18 cellular contexts compared by ENCODE assay signal in the genomic region with DNA sequence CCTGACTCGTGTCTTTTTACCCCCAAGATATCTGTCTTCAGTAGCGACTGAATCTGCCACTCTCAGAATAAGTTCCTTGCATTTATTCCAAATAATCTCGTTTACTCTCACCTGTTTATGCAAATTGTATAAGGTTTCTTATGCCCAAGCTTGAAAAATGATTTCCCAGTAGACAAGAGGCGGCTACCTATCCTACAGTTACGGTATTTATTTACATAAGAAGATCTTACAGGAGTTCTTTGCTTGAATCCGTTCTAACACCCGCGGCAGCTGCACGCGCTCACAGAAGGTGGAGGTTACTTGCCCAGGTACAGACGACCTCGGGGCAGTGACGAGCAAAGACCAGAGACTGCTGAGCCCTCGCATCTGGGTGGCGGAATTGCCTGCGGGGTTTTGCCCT.
DNase-seq lines count a peak whose midpoint lies in the region; ATAC-seq lines count a peak whose summit lies in the region.
"Had no signal": no experiment of that assay in that cellular context is flagged by ENCODE, and none has a peak within 500 bp of the region (broad histone marks: within the 10 kb centered on the region; RNA-seq: fewer than 3 reads in every experiment).

No MANE protein-coding gene starts in this region.

- no peak for ATAC-seq in memory B cell (ENCODE audit: low read depth)
- ATAC-seq in left colon = no peak
- ATAC-seq: foreskin keratinocyte had no signal

- H3K4me3 ChIP-seq in BLaER1 = no peak overlapping the region
- H3K4me3 ChIP-seq in CD8-positive, alpha-beta memory T cell (ENCODE audit: low read length) = no peak overlapping the region
- H3K4me3 ChIP-seq in SK-N-MC = no peak overlapping the region
- H3K4me3 ChIP-seq: cardiac muscle cell had no signal

- peaks cover 0 to 4% (median 0%) of the 10 kb centered on the region in 5 donors for H3K9me3 Mint-ChIP-seq in CD8-positive, alpha-beta memory T cell
- no peaks in the 10 kb centered on the region for H3K9me3 Mint-ChIP-seq in memory B cell
- H3K9me3 Mint-ChIP-seq: activated T-helper 2 cell treated with anti-CD3 and anti-CD28 coated beads, Interferon-gamma antibody, Interleukin-2, Interleukin-4, amounts not matched to agents 10 μg/mL and 5 μg/mL and 100 μg/mL, durations not matched to agents 14 hours and 24 hours and 36 hours; dendritic cell treated with granulocyte-macrophage colony-stimulating factor and Interleukin-4, amounts not matched to agents 40 ng/mL and 50 ng/mL, for 4 days had no signal

- POLR2A ChIA-PET in CD8-positive, alpha-beta memory T cell (lab: Charles Lee) = no interaction called here

- peaks cover 10 to 58% (median 15%) of the 10 kb centered on the region in 3 donors for H3K36me3 Mint-ChIP-seq in CD8-positive, alpha-beta memory T cell
- peaks cover 18% of the 10 kb centered on the region for H3K36me3 Mint-ChIP-seq in memory B cell

- H3K27me3 ChIP-seq in BLaER1 = no peaks in the 10 kb centered on the region
- H3K27me3 ChIP-seq in CD8-positive, alpha-beta memory T cell (ENCODE audit: insufficient read depth, low read length, poor library complexity, severe bottlenecking) = no peaks in the 10 kb centered on the region
- H3K27me3 ChIP-seq: cardiac muscle cell, foreskin keratinocyte had no signal

- intact Hi-C loops in left colon (cut with DNase I, micrococcal nuclease) = no loop called here

- H3K4me3 Mint-ChIP-seq in CD8-positive, alpha-beta memory T cell = peak overlapping the region in 2 of 7 donors; percentile 15 to 19
- H3K4me3 Mint-ChIP-seq in memory B cell = no peak overlapping the region
- H3K4me3 Mint-ChIP-seq: dendritic cell treated with granulocyte-macrophage colony-stimulating factor and Interleukin-4, amounts not matched to agents 40 ng/mL and 50 ng/mL, for 4 days had no signal

- H3K9me3 ChIP-seq in BLaER1 (no peaks in the 10 kb centered on the region), SK-N-MC (ENCODE audit: low read depth, low read length) (no peaks in the 10 kb centered on the region)
- no peaks in the 10 kb centered on the region for H3K9me3 ChIP-seq in CD8-positive, alpha-beta memory T cell (ENCODE audit: low read length)

- peak overlapping the region; percentile 70 for H3K4me2 ChIP-seq in BLaER1

- H3K27ac ChIP-seq in BLaER1 = no peak overlapping the region
- no peak overlapping the region for H3K27ac ChIP-seq in CD8-positive, alpha-beta memory T cell (ENCODE audit: low read depth, low read length)
- H3K27ac ChIP-seq in SK-N-MC = 0 out of 2 replicates have a peak overlapping the region, but pooled peaks have one; percentile 54
- H3K27ac ChIP-seq: cardiac muscle cell, epithelial cell of prostate, foreskin keratinocyte had no signal

- no peak for DNase-seq in CD8-positive, alpha-beta memory T cell
- no peak for DNase-seq in SK-N-MC (ENCODE audit: low read depth, low spot score)
- DNase-seq in memory B cell (ENCODE audit: low spot score in 2 of 2) = no peak
- DNase-seq in NCI-H226 = no peak
- no peak for DNase-seq in left colon
- no peak for DNase-seq in NCI-H1436 treated with DMSO at 0.1 percent for 48 hours (lab: John Stamatoyannopoulos, UW)
- DNase-seq: amniotic stem cell, foreskin keratinocyte, hypothalamus, NCI-H1105 treated with DMSO at 0.1 percent for 48 hours, NCI-H748 treated with DMSO at 0.1 percent for 48 hours, SHP77 had no signal

- H3K4me1 ChIP-seq in BLaER1 = peaks cover 89% of the 10 kb centered on the region
- peaks cover 15% of the 10 kb centered on the region for H3K4me1 ChIP-seq in CD8-positive, alpha-beta memory T cell (ENCODE audit: insufficient read depth, low read length)
- H3K4me1 ChIP-seq: foreskin keratinocyte had no signal

- H4K20me1 ChIP-seq in BLaER1 = peaks cover 66% of the 10 kb centered on the region

- H3K4me1 Mint-ChIP-seq in CD8-positive, alpha-beta memory T cell = peaks cover 3 to 32% (median 8%) of the 10 kb centered on the region in 3 donors
- H3K4me1 Mint-ChIP-seq in memory B cell = peaks cover 15% of the 10 kb centered on the region

- H3K9ac ChIP-seq in BLaER1 = 0 out of 2 replicates have a peak overlapping the region, but pooled peaks have one; percentile 24
- H3K9ac ChIP-seq in SK-N-MC (ENCODE audit: insufficient read length) = no peak overlapping the region

- no peaks in the 10 kb centered on the region for H3K27me3 Mint-ChIP-seq in CD8-positive, alpha-beta memory T cell
- no peaks in the 10 kb centered on the region for H3K27me3 Mint-ChIP-seq in memory B cell
- H3K27me3 Mint-ChIP-seq: dendritic cell treated with granulocyte-macrophage colony-stimulating factor and Interleukin-4, amounts not matched to agents 40 ng/mL and 50 ng/mL, for 4 days; progenitor cell of endocrine pancreas had no signal

- CTCF ChIA-PET in CD8-positive, alpha-beta memory T cell (lab: Charles Lee) = interaction anchor here (1.4 kb wide), 1 partner anchor 113 kb away, joined by 5 read pairs; a partner anchor contains a TSS

- H3K27ac Mint-ChIP-seq in CD8-positive, alpha-beta memory T cell = peak overlapping the region in 7 of 8 donors; percentile 52 to 90 (median 62)
- H3K27ac Mint-ChIP-seq in memory B cell = peak overlapping the region; percentile 84
- H3K27ac Mint-ChIP-seq: activated T-helper 2 cell treated with anti-CD3 and anti-CD28 coated beads, Interferon-gamma antibody, Interleukin-2, Interleukin-4, amounts not matched to agents 10 μg/mL and 5 μg/mL and 100 μg/mL, durations not matched to agents 14 hours and 24 hours and 36 hours; dendritic cell treated with granulocyte-macrophage colony-stimulating factor and Interleukin-4, amounts not matched to agents 40 ng/mL and 50 ng/mL, for 4 days had no signal

- peaks cover 54% of the 10 kb centered on the region for H3K36me3 ChIP-seq in BLaER1
- H3K36me3 ChIP-seq in CD8-positive, alpha-beta memory T cell (ENCODE audit: insufficient read depth, low read length) = peaks cover 18% of the 10 kb centered on the region
- peaks cover 42% of the 10 kb centered on the region for H3K36me3 ChIP-seq in SK-N-MC (ENCODE audit: insufficient read depth, low read length)
